25 cellular contexts compared by ENCODE assay signal in genomic region chr4:111802191-111802590, GRCh38.
A peak's percentile ranks its signal among the peaks of the same experiment; 100 is the strongest.
DNase-seq lines count a peak whose midpoint lies in the region; ATAC-seq, FAIRE-seq and TF ChIP-seq lines count a peak whose summit lies in the region.
"Had no signal": no experiment of that assay in that cellular context is flagged by ENCODE, and none has a peak within 500 bp of the region (broad histone marks: within the 10 kb centered on the region; RNA-seq: fewer than 3 reads in every experiment).

No MANE protein-coding gene starts in this region.

- no peak overlapping the region for H3K4me3 ChIP-seq in epithelial cell of esophagus (ENCODE audit: low read length)
- H3K4me3 ChIP-seq: GM12878, lower lobe of right lung, psoas muscle, vagina had no signal

- no peak overlapping the region for H3K27ac Mint-ChIP-seq in activated CD4-positive, alpha-beta T cell treated with anti-CD3 and anti-CD28 coated beads for 36 hours
- H3K27ac Mint-ChIP-seq: activated B cell treated with CpG ODN at 0.5 μM for 24 hours; activated CD4-positive, alpha-beta memory T cell treated with anti-CD3 and anti-CD28 coated beads, Interleukin-2, amount 10 ng/mL, durations not matched to agents 7 days and 5 days; T-helper 2 cell treated with Interferon-gamma antibody and Interleukin-4, amounts not matched to agents 5 μg/mL and 100 μg/mL, for 36 hours had no signal

- intact Hi-C loops in activated CD4-positive, alpha-beta T cell treated with anti-CD3 and anti-CD28 coated beads for 36 hours (cut with DNase I, micrococcal nuclease) = no loop called here

- CTCF ChIA-PET in activated CD4-positive, alpha-beta T cell treated with anti-CD3 and anti-CD28 coated beads for 36 hours (lab: Charles Lee) = no interaction called here

- no peaks in the 10 kb centered on the region for H3K9me3 Mint-ChIP-seq in activated CD4-positive, alpha-beta T cell treated with anti-CD3 and anti-CD28 coated beads for 36 hours (ENCODE audit: low read depth)
- H3K9me3 Mint-ChIP-seq: activated B cell treated with CpG ODN at 0.5 μM for 24 hours; activated CD4-positive, alpha-beta memory T cell treated with anti-CD3 and anti-CD28 coated beads, Interleukin-2, amount 10 ng/mL, durations not matched to agents 7 days and 5 days; T-helper 2 cell treated with Interferon-gamma antibody and Interleukin-4, amounts not matched to agents 5 μg/mL and 100 μg/mL, for 36 hours had no signal

- POLR2A ChIA-PET in activated CD4-positive, alpha-beta T cell treated with anti-CD3 and anti-CD28 coated beads for 36 hours (lab: Charles Lee) = no interaction called here

- no peak for ATAC-seq in activated CD4-positive, alpha-beta T cell treated with anti-CD3 and anti-CD28 coated beads for 36 hours
- ATAC-seq: GM12878, lower lobe of right lung, psoas muscle had no signal

- peak; percentile 8 for DNase-seq in GM04504 (ENCODE audit: low read depth)
- peak; percentile 46 for DNase-seq in MV-4-11 (lab: John Stamatoyannopoulos, UW)
- DNase-seq in epithelial cell of esophagus (ENCODE audit: low read depth) = peak; percentile 42
- peak; percentile 8 for DNase-seq in renal cortical epithelial cell (ENCODE audit: low read depth)
- no peak for DNase-seq in frontal cortex (ENCODE audit: low spot score in 2 of 2)
- DNase-seq in activated CD4-positive, alpha-beta T cell treated with anti-CD3 and anti-CD28 coated beads for 36 hours = no peak
- DNase-seq in globus pallidus (ENCODE audit: low spot score) = no peak
- DNase-seq: activated B cell treated with CpG ODN at 0.5 μM for 24 hours; activated CD4-positive, alpha-beta memory T cell treated with anti-CD3 and anti-CD28 coated beads, Interleukin-2, amount 10 ng/mL, durations not matched to agents 7 days and 5 days; activated gamma-delta T cell treated with Interleukin-2 at 50 U/mL for 16 hours; amniotic stem cell; cortex of kidney; hypothalamus; islet precursor cell; KG1; lower lobe of right lung; NCI-H1105; NCI-H2107; NCI-H510A; psoas muscle; RPMI8226; stimulated activated CD4-positive, alpha-beta T cell treated with anti-CD3 and anti-CD28 coated beads, Interleukin-1b, Interleukin-23, amount 100 ng/mL, for 48 hours had no signal

- no peak overlapping the region for H3K4me3 Mint-ChIP-seq in activated CD4-positive, alpha-beta T cell treated with anti-CD3 and anti-CD28 coated beads for 36 hours
- H3K4me3 Mint-ChIP-seq: activated B cell treated with CpG ODN at 0.5 μM for 24 hours; activated CD4-positive, alpha-beta memory T cell treated with anti-CD3 and anti-CD28 coated beads, Interleukin-2, amount 10 ng/mL, durations not matched to agents 7 days and 5 days; T-helper 2 cell treated with Interferon-gamma antibody and Interleukin-4, amounts not matched to agents 5 μg/mL and 100 μg/mL, for 36 hours had no signal

- H3K27me3 Mint-ChIP-seq in activated CD4-positive, alpha-beta T cell treated with anti-CD3 and anti-CD28 coated beads for 36 hours = no peaks in the 10 kb centered on the region
- H3K27me3 Mint-ChIP-seq: activated B cell treated with CpG ODN at 0.5 μM for 24 hours; activated CD4-positive, alpha-beta memory T cell treated with anti-CD3 and anti-CD28 coated beads, Interleukin-2, amount 10 ng/mL, durations not matched to agents 7 days and 5 days had no signal

- no peaks in the 10 kb centered on the region for H3K4me1 Mint-ChIP-seq in activated CD4-positive, alpha-beta T cell treated with anti-CD3 and anti-CD28 coated beads for 36 hours
- H3K4me1 Mint-ChIP-seq: activated B cell treated with CpG ODN at 0.5 μM for 24 hours; activated CD4-positive, alpha-beta memory T cell treated with anti-CD3 and anti-CD28 coated beads, Interleukin-2, amount 10 ng/mL, durations not matched to agents 7 days and 5 days had no signal

- FAIRE-seq in frontal cortex (lab: Jason Lieb, UNC) = no peak
- FAIRE-seq: GM12878 had no signal

- no peaks in the 10 kb centered on the region for H3K36me3 Mint-ChIP-seq in activated CD4-positive, alpha-beta T cell treated with anti-CD3 and anti-CD28 coated beads for 36 hours (ENCODE audit: low read depth)

- no peak for TF ChIP-seq CTCF in epithelial cell of esophagus (IDR thresholded peaks at IDR 0.05; ENCODE audit: insufficient read depth, low read depth, low read length, missing control alignments)

Comparison
In these comparisons a context has a peak if more than half of its experiments do, and no peak if none do; other contexts are left out.
1. DNase-seq: peak in GM04504 (single experiment), MV-4-11 (single experiment), epithelial cell of esophagus (single experiment) and renal cortical epithelial cell (single experiment); none in frontal cortex (0 of 2), activated CD4-positive, alpha-beta T cell treated with anti-CD3 and anti-CD28 coated beads for 36 hours (single experiment) and globus pallidus (single experiment).